Comparison of ENCODE assay signal across 19 cellular contexts in genomic region chr2:42901076-42901645, GRCh38.
DNase-seq lines count a peak whose midpoint lies in the region; ATAC-seq, FAIRE-seq and TF ChIP-seq lines count a peak whose summit lies in the region.
"Had no signal": no experiment of that assay in that cellular context is flagged by ENCODE, and none has a peak within 500 bp of the region (broad histone marks: within the 10 kb centered on the region; RNA-seq: fewer than 3 reads in every experiment).

No MANE protein-coding gene starts in this region.

- H3K4me3 ChIP-seq in GM23248 = no peak overlapping the region
- no peak overlapping the region for H3K4me3 ChIP-seq in adipocyte (ENCODE audit: low read length)
- H3K4me3 ChIP-seq in fibroblast of villous mesenchyme (ENCODE audit: low read depth, low read length) = no peak overlapping the region
- no peak overlapping the region for H3K4me3 ChIP-seq in smooth muscle cell
- no peak overlapping the region for H3K4me3 ChIP-seq in small intestine (ENCODE audit: low read depth in 1 of 2, low read length in 2 of 2)
- H3K4me3 ChIP-seq: esophagus squamous epithelium had no signal

- H3K9ac ChIP-seq in GM23248 (no peak overlapping the region), adipocyte (ENCODE audit: low read length) (peak overlapping the region; percentile 21), smooth muscle cell (ENCODE audit: low read depth) (no peak overlapping the region)

- H4K20me1 ChIP-seq in GM23248 (ENCODE audit: insufficient read depth) (no peaks in the 10 kb centered on the region), smooth muscle cell (ENCODE audit: low read depth) (no peaks in the 10 kb centered on the region)

- DNase-seq in GM23248 (peak; percentile 81), adipocyte (ENCODE audit: low read depth) (peak; percentile 63), fibroblast of villous mesenchyme (ENCODE audit: low read depth) (peak; percentile 58), smooth muscle cell (lab: John Stamatoyannopoulos, UW; ENCODE audit: unreplicated experiment) (no peak), small intestine (no peak), immature natural killer cell (no peak)
- DNase-seq in stimulated activated naive CD8-positive, alpha-beta T cell treated with anti-CD3 and anti-CD28 coated beads, Interleukin-15, Interleukin-2, amounts not matched to agents 100 U/mL and 50 U/mL, for 24 hours = no peak
- DNase-seq: activated CD4-positive, CD25-positive, alpha-beta regulatory T cell; activated naive CD4-positive, alpha-beta T cell treated with anti-CD3 and anti-CD28 coated beads, Interleukin-2, amount 10 ng/mL, durations not matched to agents 7 days and 5 days; CD4-positive, CD25-positive, alpha-beta regulatory T cell; esophagus squamous epithelium; GF-D8; MM.1S; stimulated activated CD4-positive, alpha-beta T cell treated with anti-CD3 and anti-CD28 coated beads, Interleukin-2, amount 100 ng/mL, for 24 hours; SW 1271 had no signal

- H2AFZ ChIP-seq in GM23248 (0 out of 2 replicates have a peak overlapping the region, but pooled peaks have one; percentile 1), smooth muscle cell (ENCODE audit: low read depth) (peak overlapping the region; percentile 29)

- no peak overlapping the region for H3K27ac ChIP-seq in GM23248
- H3K27ac ChIP-seq in smooth muscle cell (ENCODE audit: low read depth) = peak overlapping the region; percentile 45
- peak overlapping the region in 1 of 2 donors; percentile 36 for H3K27ac ChIP-seq in small intestine (ENCODE audit: low read depth in 1 of 2, low read length in 1 of 2)

- H3K4me1 Mint-ChIP-seq in immature natural killer cell = no peaks in the 10 kb centered on the region
- H3K4me1 Mint-ChIP-seq: activated naive CD4-positive, alpha-beta T cell treated with anti-CD3 and anti-CD28 coated beads, Interleukin-2, amount 10 ng/mL, durations not matched to agents 7 days and 5 days; CD4-positive, CD25-positive, alpha-beta regulatory T cell had no signal

- H3K36me3 ChIP-seq in GM23248 (ENCODE audit: low read depth) = no peaks in the 10 kb centered on the region
- H3K36me3 ChIP-seq in adipocyte (ENCODE audit: control insufficient read depth, insufficient read depth, low read length, severe bottlenecking) = no peaks in the 10 kb centered on the region
- H3K36me3 ChIP-seq in smooth muscle cell (ENCODE audit: low read depth) = no peaks in the 10 kb centered on the region
- no peaks in the 10 kb centered on the region for H3K36me3 ChIP-seq in small intestine (ENCODE audit: control insufficient read depth in 2 of 2, insufficient read depth in 2 of 2, low read length in 2 of 2)
- H3K36me3 ChIP-seq: esophagus squamous epithelium had no signal

- no peak for FAIRE-seq in small intestine (lab: Jason Lieb, UNC)
- FAIRE-seq: colon, H54 had no signal

- no peak overlapping the region for H3K4me3 Mint-ChIP-seq in immature natural killer cell
- H3K4me3 Mint-ChIP-seq: activated naive CD4-positive, alpha-beta T cell treated with anti-CD3 and anti-CD28 coated beads, Interleukin-2, amount 10 ng/mL, durations not matched to agents 7 days and 5 days; CD4-positive, CD25-positive, alpha-beta regulatory T cell had no signal

- H3F3A ChIP-seq in GM23248 (ENCODE audit: insufficient read depth) (peaks cover 16% of the 10 kb centered on the region; the same call in 1 of the 2 replicates), smooth muscle cell (ENCODE audit: low read depth) (peaks cover 4% of the 10 kb centered on the region)

- no peaks in the 10 kb centered on the region for H3K9me2 ChIP-seq in GM23248 (ENCODE audit: insufficient read depth)

- no peaks in the 10 kb centered on the region for H3K36me3 Mint-ChIP-seq in immature natural killer cell
- H3K36me3 Mint-ChIP-seq: activated naive CD4-positive, alpha-beta T cell treated with anti-CD3 and anti-CD28 coated beads, Interleukin-2, amount 10 ng/mL, durations not matched to agents 7 days and 5 days; CD4-positive, CD25-positive, alpha-beta regulatory T cell had no signal

- peaks cover 0 to 2% (median 0%) of the 10 kb centered on the region in 6 donors for H3K9me3 Mint-ChIP-seq in immature natural killer cell
- H3K9me3 Mint-ChIP-seq: activated naive CD4-positive, alpha-beta T cell treated with anti-CD3 and anti-CD28 coated beads, Interleukin-2, amount 10 ng/mL, durations not matched to agents 7 days and 5 days had no signal

- H3K9me3 ChIP-seq in GM23248 (ENCODE audit: low read depth) = no peaks in the 10 kb centered on the region
- H3K9me3 ChIP-seq in adipocyte (ENCODE audit: control insufficient read depth, low read length) = no peaks in the 10 kb centered on the region
- H3K9me3 ChIP-seq in smooth muscle cell (replicated peaks; ENCODE audit: low read depth) = no peaks in the 10 kb centered on the region
- H3K9me3 ChIP-seq in small intestine (ENCODE audit: control insufficient read depth, low read depth) = no peaks in the 10 kb centered on the region
- H3K9me3 ChIP-seq: esophagus squamous epithelium had no signal

- no peak for ATAC-seq in HG02798 (IDR thresholded peaks at IDR 0.05; ENCODE audit: poor library complexity, unreplicated experiment)
- no peak for ATAC-seq in stimulated activated naive CD8-positive, alpha-beta T cell treated with anti-CD3 and anti-CD28 coated beads, Interleukin-15, Interleukin-2, amounts not matched to agents 100 U/mL and 50 U/mL, for 24 hours

- H3K79me2 ChIP-seq in GM23248 (ENCODE audit: insufficient read depth) (no peaks in the 10 kb centered on the region), smooth muscle cell (ENCODE audit: low read depth) (no peaks in the 10 kb centered on the region)

- H3K4me2 ChIP-seq in GM23248 (ENCODE audit: unreplicated experiment) = no peak overlapping the region
- H3K4me2 ChIP-seq in smooth muscle cell = peak overlapping the region; percentile 27

- TF ChIP-seq CTCF in fibroblast of villous mesenchyme (IDR thresholded peaks at IDR 0.05; ENCODE audit: insufficient read depth, low read depth, low read length) (no peak), smooth muscle cell (IDR thresholded peaks at IDR 0.05; ENCODE audit: borderline replicate concordance, insufficient read depth, poor library complexity, severe bottlenecking) (no peak)

- WGBS in GM23248 (ENCODE audit: low coverage in 1 of 2, low lambda C conversion rate in 2 of 2, missing lambda C conversion rate in 2 of 2), 2 experiments = 20 to 22% methylated on average over 4 of the region's 4 CpGs
- 19% methylated on average over 4 of the region's 4 CpGs for WGBS in smooth muscle cell (ENCODE audit: low lambda C conversion rate)
- WGBS in small intestine, 3 donors = 70 to 92% (median 83%) methylated on average over 4 of the region's 4 CpGs

- H3K27me3 ChIP-seq in GM23248 (replicated peaks; ENCODE audit: insufficient read depth) (no peaks in the 10 kb centered on the region), adipocyte (replicated peaks; ENCODE audit: control insufficient read depth, insufficient read depth, low read length) (no peaks in the 10 kb centered on the region), smooth muscle cell (ENCODE audit: low read depth) (no peaks in the 10 kb centered on the region), small intestine (ENCODE audit: control insufficient read depth in 2 of 2, insufficient read depth in 2 of 2, low read length in 2 of 2) (no peaks in the 10 kb centered on the region)
- H3K27me3 ChIP-seq: esophagus squamous epithelium had no signal

- H3K4me1 ChIP-seq in GM23248 (ENCODE audit: insufficient read depth) (peaks cover 18% of the 10 kb centered on the region), adipocyte (ENCODE audit: control insufficient read depth, insufficient read depth, low read length) (peaks cover 44% of the 10 kb centered on the region), smooth muscle cell (ENCODE audit: low read depth) (peaks cover 5% of the 10 kb centered on the region), small intestine (ENCODE audit: control insufficient read depth in 2 of 2, insufficient read depth in 1 of 2, low read depth in 1 of 2, low read length in 1 of 2) (peaks cover 0 to under 1% of the 10 kb centered on the region in 2 donors)

- H3K27ac Mint-ChIP-seq in immature natural killer cell = no peak overlapping the region
- H3K27ac Mint-ChIP-seq: activated naive CD4-positive, alpha-beta T cell treated with anti-CD3 and anti-CD28 coated beads, Interleukin-2, amount 10 ng/mL, durations not matched to agents 7 days and 5 days; CD4-positive, CD25-positive, alpha-beta regulatory T cell; progenitor cell of endocrine pancreas had no signal

- peaks cover 1 to 4% (median 2%) of the 10 kb centered on the region in 3 donors for H3K27me3 Mint-ChIP-seq in immature natural killer cell (ENCODE audit: low read depth in 3 of 3)

- in situ Hi-C loops in GM23248 (cut with MboI) = no loop called here

Comparison
In these comparisons a context has a peak if more than half of its experiments do, and no peak if none do; other contexts are left out.
1. DNase-seq: peak in GM23248 (single experiment), adipocyte (single experiment) and fibroblast of villous mesenchyme (single experiment); none in smooth muscle cell (single experiment), small intestine (single experiment), stimulated activated naive CD8-positive, alpha-beta T cell treated with anti-CD3 and anti-CD28 coated beads, Interleukin-15, Interleukin-2, amounts not matched to agents 100 U/mL and 50 U/mL, for 24 hours (single experiment) and immature natural killer cell (0 of 3).